Comparison of ENCODE assay signal across 8 cellular contexts in genomic region chr2:38377501-38378258, GRCh38. TPM values are rescaled to one million over a fixed set of nuclear protein-coding genes. Genes with fewer than 3 reads are reported as not detected.
DNase-seq lines count a peak whose midpoint lies in the region; ATAC-seq and TF ChIP-seq lines count a peak whose summit lies in the region.

No MANE protein-coding gene starts in this region.

- peak overlapping the region; percentile 96 for H3K4me3 ChIP-seq in psoas muscle

- H3K36me3 ChIP-seq in psoas muscle (ENCODE audit: insufficient read depth in 1 of 2, low read depth in 1 of 2), result no peaks in the 10 kb centered on the region

- H3K9me3 ChIP-seq in psoas muscle, result no peaks in the 10 kb centered on the region

- POLR2A ChIA-PET in WTC11 (lab: Charles Lee), result interaction anchor here (0.6 to 1.5 kb wide), 9 partner anchors 10 to 1058 kb away, joined by 3 to 6 read pairs (median 3); partner anchors contain the start of gene SRSF7

- peak; percentile 90 for ATAC-seq in WTC11
- ATAC-seq in foreskin keratinocyte, result no peak
- no peak for ATAC-seq in psoas muscle
- no peak for ATAC-seq in GM19455 (IDR thresholded peaks at IDR 0.05; ENCODE audit: unreplicated experiment)

- H3K4me3 Mint-ChIP-seq in activated CD4-positive, alpha-beta T cell treated with anti-CD3 and anti-CD28 coated beads, Interleukin-2, amount 10 ng/mL, durations not matched to agents 24 days and 14 days, result peak overlapping the region; percentile 89
- H3K4me3 Mint-ChIP-seq in WTC11, result peak overlapping the region; percentile 94

- no peaks in the 10 kb centered on the region for H3K9me3 Mint-ChIP-seq in activated CD4-positive, alpha-beta T cell treated with anti-CD3 and anti-CD28 coated beads, Interleukin-2, amount 10 ng/mL, durations not matched to agents 24 days and 14 days
- no peaks in the 10 kb centered on the region for H3K9me3 Mint-ChIP-seq in WTC11

- DNase-seq in activated CD4-positive, alpha-beta T cell treated with anti-CD3 and anti-CD28 coated beads, Interleukin-2, amount 10 ng/mL, durations not matched to agents 24 days and 14 days, result no peak
- DNase-seq in activated CD4-positive, alpha-beta T cell treated with anti-CD3 and anti-CD28 coated beads for 1 hour, result no peak
- DNase-seq in NCI-H1048 (lab: John Stamatoyannopoulos, UW) (peak; percentile 86), WTC11 (ENCODE audit: low spot score) (no peak), foreskin keratinocyte (no peak), psoas muscle (no peak)
- DNase-seq in activated CD4-positive, CD25-positive, alpha-beta regulatory T cell treated with anti-CD3 and anti-CD28 coated beads, Interleukin-2, amount 50 U/mL, for 72 hours, result no peak

- H3K4me1 ChIP-seq in foreskin keratinocyte (peaks cover 24% of the 10 kb centered on the region), psoas muscle (peaks cover 27% of the 10 kb centered on the region)

- CTCF ChIA-PET in WTC11 (lab: Charles Lee), result interaction anchor here (0.6 to 4.6 kb wide), 11 partner anchors 9 to 331 kb away, joined by 3 to 47 read pairs (median 5); no protein-coding TSS in a partner anchor

- peaks cover 18% of the 10 kb centered on the region for H3K36me3 Mint-ChIP-seq in activated CD4-positive, alpha-beta T cell treated with anti-CD3 and anti-CD28 coated beads, Interleukin-2, amount 10 ng/mL, durations not matched to agents 24 days and 14 days (ENCODE audit: low read depth)
- no peaks in the 10 kb centered on the region for H3K36me3 Mint-ChIP-seq in WTC11

- TF ChIP-seq CTCF in WTC11 (IDR thresholded peaks at IDR 0.05) (no peak), foreskin keratinocyte (conservative IDR thresholded peaks at IDR 0.05) (no peak), psoas muscle (IDR thresholded peaks at IDR 0.05) (no peak)

- H3K27ac ChIP-seq in foreskin keratinocyte, result peak overlapping the region; percentile 47
- H3K27ac ChIP-seq in psoas muscle, result peak overlapping the region; percentile 58

- no peaks in the 10 kb centered on the region for H3K27me3 Mint-ChIP-seq in activated CD4-positive, alpha-beta T cell treated with anti-CD3 and anti-CD28 coated beads, Interleukin-2, amount 10 ng/mL, durations not matched to agents 24 days and 14 days
- H3K27me3 Mint-ChIP-seq in WTC11 (ENCODE audit: low read depth), result no peaks in the 10 kb centered on the region

- intact Hi-C loops in activated CD4-positive, alpha-beta T cell treated with anti-CD3 and anti-CD28 coated beads, Interleukin-2, amount 10 ng/mL, durations not matched to agents 24 days and 14 days (cut with micrococcal nuclease), result loop anchor here (1.0 to 10.0 kb wide), 4 partner anchors 60 to 983 kb away; no protein-coding TSS in a partner anchor
- intact Hi-C loops in psoas muscle (cut with DNase I), result loop anchor here (5.0 to 10.0 kb wide), 5 partner anchors 53 to 367 kb away; no protein-coding TSS in a partner anchor

- peaks cover 58% of the 10 kb centered on the region for H3K4me1 Mint-ChIP-seq in activated CD4-positive, alpha-beta T cell treated with anti-CD3 and anti-CD28 coated beads, Interleukin-2, amount 10 ng/mL, durations not matched to agents 24 days and 14 days
- H3K4me1 Mint-ChIP-seq in WTC11, result peaks cover 43% of the 10 kb centered on the region

- peak overlapping the region; percentile 95 for H3K27ac Mint-ChIP-seq in activated CD4-positive, alpha-beta T cell treated with anti-CD3 and anti-CD28 coated beads, Interleukin-2, amount 10 ng/mL, durations not matched to agents 24 days and 14 days
- peak overlapping the region; percentile 100 for H3K27ac Mint-ChIP-seq in WTC11

- WGBS in psoas muscle, 3 donors, result 0 to 2% (median 1%) methylated on average over 19 of the region's 19 CpGs

- H3K27me3 ChIP-seq in foreskin keratinocyte (no peaks in the 10 kb centered on the region), psoas muscle (ENCODE audit: insufficient read depth in 3 of 3, low read length in 2 of 3) (no peaks in the 10 kb centered on the region)

TF ChIP-seq in WTC11, 78 proteins besides CTCF, POLR2A, EP300 and RAD21 (continues in another document):
- no peak for TF ChIP-seq ZNF121 (CRISPR knock-in tag; IDR thresholded peaks at IDR 0.05)
- TF ChIP-seq ZNF512 (CRISPR knock-in tag; IDR thresholded peaks at IDR 0.05; ENCODE audit: borderline replicate concordance), result no peak
- TF ChIP-seq PREB (CRISPR knock-in tag; IDR thresholded peaks at IDR 0.05; ENCODE audit: borderline replicate concordance), result no peak
- TF ChIP-seq CREB1 (CRISPR knock-in tag; IDR thresholded peaks at IDR 0.05), result no peak
- TF ChIP-seq ARID4B (CRISPR knock-in tag; IDR thresholded peaks at IDR 0.05; ENCODE audit: borderline replicate concordance), result no peak
- peak; percentile 45; the same call in 1 of the 2 replicates for TF ChIP-seq NFE2L1 (CRISPR knock-in tag; IDR thresholded peaks at IDR 0.05)

RNA-seq across cellular contexts. Expression of gene ATL2, which starts 0.6 kb away (rescaled TPM):
- total RNA-seq in activated CD4-positive, alpha-beta T cell treated with anti-CD3 and anti-CD28 coated beads, Interleukin-2, amount 10 ng/mL, durations not matched to agents 24 days and 14 days, result 58.1 and 67.3 TPM in 2 replicates
- total RNA-seq in WTC11 (2021) (81.3 to 90.5 TPM (median 88.7 TPM) in 3 replicates), foreskin keratinocyte (51.2 and 62.0 TPM in 2 replicates), psoas muscle (10 to 100 TPM; 51.9 to 98.9 (median 61.5) TPM)
- polyA plus RNA-seq in foreskin keratinocyte (13.1 and 17.6 TPM in 2 replicates), psoas muscle (10 to 100 TPM; 19.8 to 71.9 (median 40.2) TPM)
